1 cellular context compared by ENCODE assay signal in genomic region chr12:69739287-69740191, GRCh38.
TF ChIP-seq lines count a peak whose summit lies in the region.

No MANE protein-coding gene starts in this region.

TF ChIP-seq in HEK293, 187 proteins besides CTCF, POLR2A, EP300 and RAD21 (continued from another document):
- peak; percentile 32; the same call in 1 of the 2 replicates for TF ChIP-seq PATZ1 (tag by site-specific recombination; IDR thresholded peaks at IDR 0.05)
- TF ChIP-seq ZNF580 (tag by site-specific recombination; IDR thresholded peaks at IDR 0.05), result no peak
- TF ChIP-seq HOXC10 (CRISPR knock-in tag; IDR thresholded peaks at IDR 0.05), result no peak
- TF ChIP-seq ZNF473 (tag by site-specific recombination; IDR thresholded peaks at IDR 0.05), result no peak
- no peak for TF ChIP-seq ZNF324 (tag by site-specific recombination; IDR thresholded peaks at IDR 0.05)
- 0 out of 2 replicates have a peak, but pooled peaks have one; percentile 3 for TF ChIP-seq IKZF3 (tag by site-specific recombination; IDR thresholded peaks at IDR 0.05)
- TF ChIP-seq TSHZ1 (tag by site-specific recombination; IDR thresholded peaks at IDR 0.05; ENCODE audit: borderline replicate concordance), result no peak
- no peak for TF ChIP-seq ZNF26 (tag by site-specific recombination; IDR thresholded peaks at IDR 0.05)
- no peak for TF ChIP-seq ZBTB7A (tag by site-specific recombination; IDR thresholded peaks at IDR 0.05; ENCODE audit: low read depth)
- TF ChIP-seq ZBTB11 (tag by site-specific recombination; conservative IDR thresholded peaks at IDR 0.05; ENCODE audit: low read depth), result peak; percentile 35; the same call in 1 of the 2 replicates
- TF ChIP-seq YY2 (tag by site-specific recombination; IDR thresholded peaks at IDR 0.05), result no peak
- TF ChIP-seq GLIS1 (tag by site-specific recombination; IDR thresholded peaks at IDR 0.05), result peak; percentile 26; the same call in 1 of the 2 replicates
- TF ChIP-seq ZNF292 (tag by site-specific recombination; IDR thresholded peaks at IDR 0.05; ENCODE audit: borderline replicate concordance, low read depth), result no peak
- no peak for TF ChIP-seq AEBP2 (tag by site-specific recombination; IDR thresholded peaks at IDR 0.05; ENCODE audit: borderline replicate concordance)
- TF ChIP-seq TCF7L2 (IDR thresholded peaks at IDR 0.05; ENCODE audit: borderline replicate concordance, low read depth, low read length), result peak; percentile 75
- TF ChIP-seq ATF2 (tag by site-specific recombination; IDR thresholded peaks at IDR 0.05; ENCODE audit: low read depth), result no peak
- no peak for TF ChIP-seq ZNF121 (tag by site-specific recombination; IDR thresholded peaks at IDR 0.05)
- no peak for TF ChIP-seq ZNF555 (tag by site-specific recombination; conservative IDR thresholded peaks at IDR 0.05)
- TF ChIP-seq ZSCAN18 (tag by site-specific recombination; IDR thresholded peaks at IDR 0.05), result no peak
- no peak for TF ChIP-seq ZNF521 (tag by site-specific recombination; IDR thresholded peaks at IDR 0.05)
- TF ChIP-seq ZNF138 (tag by site-specific recombination; IDR thresholded peaks at IDR 0.05; ENCODE audit: borderline replicate concordance), result no peak
- no peak for TF ChIP-seq EGR2 (tag by site-specific recombination; IDR thresholded peaks at IDR 0.05; ENCODE audit: low read depth)
